Comparison of ENCODE assay signal across 22 cellular contexts in genomic region chr14:72706485-72706884, GRCh38.
DNase-seq lines count a peak whose midpoint lies in the region; ATAC-seq lines count a peak whose summit lies in the region.
"Had no signal": no experiment of that assay in that cellular context is flagged by ENCODE, and none has a peak within 500 bp of the region (broad histone marks: within the 10 kb centered on the region; RNA-seq: fewer than 3 reads in every experiment).

No MANE protein-coding gene starts in this region.

- H3K4me3 Mint-ChIP-seq in activated naive CD4-positive, alpha-beta T cell treated with anti-CD3 and anti-CD28 coated beads, Interleukin-2, amount 10 ng/mL, durations not matched to agents 7 days and 5 days, result no peak overlapping the region
- no peak overlapping the region for H3K4me3 Mint-ChIP-seq in activated CD8-positive, alpha-beta T cell treated with anti-CD3 and anti-CD28 coated beads, Interleukin-2, amount 10 ng/mL, durations not matched to agents 7 days and 5 days
- no peak overlapping the region for H3K4me3 Mint-ChIP-seq in stimulated activated effector memory CD8-positive, alpha-beta T cell treated with anti-CD3 and anti-CD28 coated beads, Interleukin-12 subunit alpha, Interleukin-12 subunit beta, amount 100 ng/mL, for 72 hours
- H3K4me3 Mint-ChIP-seq: CD4-positive, alpha-beta T cell had no signal

- ATAC-seq in activated CD8-positive, alpha-beta T cell treated with anti-CD3 and anti-CD28 coated beads, Interleukin-2, amount 10 ng/mL, durations not matched to agents 7 days and 5 days, result peak; percentile 75
- peak; percentile 55 for ATAC-seq in stimulated activated effector memory CD8-positive, alpha-beta T cell treated with anti-CD3 and anti-CD28 coated beads, Interleukin-12 subunit alpha, Interleukin-12 subunit beta, amount 100 ng/mL, for 72 hours
- no peak for ATAC-seq in GM19351 (IDR thresholded peaks at IDR 0.05; ENCODE audit: unreplicated experiment)
- ATAC-seq: HCT116 had no signal

- H3K36me3 Mint-ChIP-seq in activated naive CD4-positive, alpha-beta T cell treated with anti-CD3 and anti-CD28 coated beads, Interleukin-2, amount 10 ng/mL, durations not matched to agents 7 days and 5 days, result peaks cover 5% of the 10 kb centered on the region
- H3K36me3 Mint-ChIP-seq in activated CD8-positive, alpha-beta T cell treated with anti-CD3 and anti-CD28 coated beads, Interleukin-2, amount 10 ng/mL, durations not matched to agents 7 days and 5 days (ENCODE audit: low read depth), result peaks cover 10% of the 10 kb centered on the region
- H3K36me3 Mint-ChIP-seq in stimulated activated effector memory CD8-positive, alpha-beta T cell treated with anti-CD3 and anti-CD28 coated beads, Interleukin-12 subunit alpha, Interleukin-12 subunit beta, amount 100 ng/mL, for 72 hours, result no peaks in the 10 kb centered on the region

- peak; percentile 52 for DNase-seq in activated naive CD4-positive, alpha-beta T cell treated with anti-CD3 and anti-CD28 coated beads, Interleukin-2, amount 10 ng/mL, durations not matched to agents 7 days and 5 days
- no peak for DNase-seq in activated naive CD4-positive, alpha-beta T cell (lab: John Stamatoyannopoulos, UW)
- DNase-seq in activated CD8-positive, alpha-beta T cell treated with anti-CD3 and anti-CD28 coated beads, Interleukin-2, amount 10 ng/mL, durations not matched to agents 7 days and 5 days, result peak; percentile 38
- no peak for DNase-seq in stimulated activated effector memory CD8-positive, alpha-beta T cell treated with anti-CD3 and anti-CD28 coated beads, Interleukin-12 subunit alpha, Interleukin-12 subunit beta, amount 100 ng/mL, for 72 hours (ENCODE audit: low spot score in 2 of 2)
- DNase-seq in effector memory CD4-positive, alpha-beta T cell, result no peak
- no peak for DNase-seq in globus pallidus (ENCODE audit: low spot score)
- DNase-seq: CD4-positive, alpha-beta T cell; COR-L47; NCI-H1105; NCI-H146; NCI-H2029; NCI-H345; NCI-H524; NCI-H774; Peyer's patch; SJCRH30 had no signal

- no peaks in the 10 kb centered on the region; the same call in 1 of the 2 replicates for H3K36me3 ChIP-seq in KOPT-K1 (ENCODE audit: insufficient read depth, low read length)
- H3K36me3 ChIP-seq in effector memory CD4-positive, alpha-beta T cell (ENCODE audit: control insufficient read depth, insufficient read depth, low read length), result no peaks in the 10 kb centered on the region
- H3K36me3 ChIP-seq: BLaER1, Peyer's patch, SJCRH30 had no signal

- no peaks in the 10 kb centered on the region for H3K27me3 ChIP-seq in effector memory CD4-positive, alpha-beta T cell (replicated peaks; ENCODE audit: control insufficient read depth, insufficient read depth, low read length, poor library complexity, severe bottlenecking)
- H3K27me3 ChIP-seq: BLaER1, Peyer's patch, SJCRH30 had no signal

- no peaks in the 10 kb centered on the region for H3K9me3 ChIP-seq in KOPT-K1 (ENCODE audit: insufficient read depth, low read length, poor library complexity, severe bottlenecking)
- H3K9me3 ChIP-seq in effector memory CD4-positive, alpha-beta T cell (ENCODE audit: control insufficient read depth, low read length), result no peaks in the 10 kb centered on the region
- H3K9me3 ChIP-seq: BLaER1, Peyer's patch, SJCRH30 had no signal

- CTCF ChIA-PET in activated naive CD4-positive, alpha-beta T cell treated with anti-CD3 and anti-CD28 coated beads, Interleukin-2, amount 10 ng/mL, durations not matched to agents 7 days and 5 days (lab: Charles Lee), result no interaction called here
- CTCF ChIA-PET in activated CD8-positive, alpha-beta T cell treated with anti-CD3 and anti-CD28 coated beads, Interleukin-2, amount 10 ng/mL, durations not matched to agents 7 days and 5 days (lab: Charles Lee), result interaction anchor here (0.8 kb wide), 1 partner anchor 243 kb away, joined by 3 read pairs; no protein-coding TSS in a partner anchor

- POLR2A ChIA-PET in activated CD8-positive, alpha-beta T cell treated with anti-CD3 and anti-CD28 coated beads, Interleukin-2, amount 10 ng/mL, durations not matched to agents 7 days and 5 days (lab: Charles Lee), result no interaction called here

- H3K4me3 ChIP-seq in effector memory CD4-positive, alpha-beta T cell (ENCODE audit: insufficient read depth, low read depth, low read length, poor library complexity, severe bottlenecking), result no peak overlapping the region
- H3K4me3 ChIP-seq: BLaER1, Peyer's patch, SJCRH30 had no signal

- no peaks in the 10 kb centered on the region for H3K9me3 Mint-ChIP-seq in activated naive CD4-positive, alpha-beta T cell treated with anti-CD3 and anti-CD28 coated beads, Interleukin-2, amount 10 ng/mL, durations not matched to agents 7 days and 5 days
- H3K9me3 Mint-ChIP-seq in activated CD8-positive, alpha-beta T cell treated with anti-CD3 and anti-CD28 coated beads, Interleukin-2, amount 10 ng/mL, durations not matched to agents 7 days and 5 days (ENCODE audit: insufficient read depth), result no peaks in the 10 kb centered on the region
- H3K9me3 Mint-ChIP-seq in stimulated activated effector memory CD8-positive, alpha-beta T cell treated with anti-CD3 and anti-CD28 coated beads, Interleukin-12 subunit alpha, Interleukin-12 subunit beta, amount 100 ng/mL, for 72 hours, result no peaks in the 10 kb centered on the region
- H3K9me3 Mint-ChIP-seq: CD4-positive, alpha-beta T cell had no signal

- H3K4me1 ChIP-seq in effector memory CD4-positive, alpha-beta T cell (ENCODE audit: control insufficient read depth, insufficient read depth, low read length, poor library complexity, severe bottlenecking), result no peaks in the 10 kb centered on the region
- H3K4me1 ChIP-seq: BLaER1, Peyer's patch, SJCRH30 had no signal

- H3K4me1 Mint-ChIP-seq in activated naive CD4-positive, alpha-beta T cell treated with anti-CD3 and anti-CD28 coated beads, Interleukin-2, amount 10 ng/mL, durations not matched to agents 7 days and 5 days, result peaks cover 18% of the 10 kb centered on the region
- H3K4me1 Mint-ChIP-seq in activated CD8-positive, alpha-beta T cell treated with anti-CD3 and anti-CD28 coated beads, Interleukin-2, amount 10 ng/mL, durations not matched to agents 7 days and 5 days (ENCODE audit: low read depth), result peaks cover 15% of the 10 kb centered on the region
- H3K4me1 Mint-ChIP-seq in stimulated activated effector memory CD8-positive, alpha-beta T cell treated with anti-CD3 and anti-CD28 coated beads, Interleukin-12 subunit alpha, Interleukin-12 subunit beta, amount 100 ng/mL, for 72 hours, result no peaks in the 10 kb centered on the region

- H3K27me3 Mint-ChIP-seq in activated naive CD4-positive, alpha-beta T cell treated with anti-CD3 and anti-CD28 coated beads, Interleukin-2, amount 10 ng/mL, durations not matched to agents 7 days and 5 days, result peaks cover 28% of the 10 kb centered on the region
- H3K27me3 Mint-ChIP-seq in activated CD8-positive, alpha-beta T cell treated with anti-CD3 and anti-CD28 coated beads, Interleukin-2, amount 10 ng/mL, durations not matched to agents 7 days and 5 days (ENCODE audit: low read depth), result no peaks in the 10 kb centered on the region
- H3K27me3 Mint-ChIP-seq: CD4-positive, alpha-beta T cell had no signal

- no peak overlapping the region for H3K27ac Mint-ChIP-seq in activated naive CD4-positive, alpha-beta T cell treated with anti-CD3 and anti-CD28 coated beads, Interleukin-2, amount 10 ng/mL, durations not matched to agents 7 days and 5 days
- H3K27ac Mint-ChIP-seq in activated CD8-positive, alpha-beta T cell treated with anti-CD3 and anti-CD28 coated beads, Interleukin-2, amount 10 ng/mL, durations not matched to agents 7 days and 5 days, result no peak overlapping the region
- H3K27ac Mint-ChIP-seq in stimulated activated effector memory CD8-positive, alpha-beta T cell treated with anti-CD3 and anti-CD28 coated beads, Interleukin-12 subunit alpha, Interleukin-12 subunit beta, amount 100 ng/mL, for 72 hours, result no peak overlapping the region
- H3K27ac Mint-ChIP-seq: CD4-positive, alpha-beta T cell had no signal

- peak overlapping the region; percentile 21 for H3K27ac ChIP-seq in KOPT-K1 (ENCODE audit: low read depth, low read length, poor library complexity, severe bottlenecking)
- H3K27ac ChIP-seq in effector memory CD4-positive, alpha-beta T cell (ENCODE audit: insufficient read depth, low read length, poor library complexity, severe bottlenecking), result no peak overlapping the region
- H3K27ac ChIP-seq: BLaER1, HL-60, KMS-11, Peyer's patch, SJCRH30 had no signal

Comparison
In these comparisons a context has a peak if more than half of its experiments do, and no peak if none do; other contexts are left out.
1. DNase-seq: peak in activated naive CD4-positive, alpha-beta T cell treated with anti-CD3 and anti-CD28 coated beads, Interleukin-2, amount 10 ng/mL, durations not matched to agents 7 days and 5 days (single experiment) and activated CD8-positive, alpha-beta T cell treated with anti-CD3 and anti-CD28 coated beads, Interleukin-2, amount 10 ng/mL, durations not matched to agents 7 days and 5 days (single experiment); none in activated naive CD4-positive, alpha-beta T cell (0 of 4), stimulated activated effector memory CD8-positive, alpha-beta T cell treated with anti-CD3 and anti-CD28 coated beads, Interleukin-12 subunit alpha, Interleukin-12 subunit beta, amount 100 ng/mL, for 72 hours (0 of 2), effector memory CD4-positive, alpha-beta T cell (0 of 3) and globus pallidus (single experiment).